24 cellular contexts compared by ENCODE assay signal in genomic region chr16:65376601-65377000, GRCh38.
"Had no signal": no experiment of that assay in that cellular context is flagged by ENCODE, and none has a peak within 500 bp of the region (broad histone marks: within the 10 kb centered on the region; RNA-seq: fewer than 3 reads in every experiment).

No MANE protein-coding gene starts in this region.

- H3K4me2 ChIP-seq: KMS-11 had no signal

- H3K4me3 ChIP-seq: MG63 had no signal

- H3K4me3 Mint-ChIP-seq: activated CD4-positive, alpha-beta memory T cell treated with anti-CD3 and anti-CD28 coated beads for 36 hours; activated CD4-positive, alpha-beta T cell treated with anti-CD3 and anti-CD28 coated beads, Interleukin-2, amount 10 ng/mL, durations not matched to agents 7 days and 5 days; activated naive CD8-positive, alpha-beta T cell; activated T-cell treated with anti-CD3 and anti-CD28 coated beads, Interleukin-2, amount 50 U/mL, for 4 hours; T-helper 17 cell had no signal

- FAIRE-seq: RCC 7860, TTC549 had no signal

- H3K27me3 ChIP-seq: brain microvascular endothelial cell, MG63 had no signal

- H3K4me1 Mint-ChIP-seq: activated CD4-positive, alpha-beta T cell treated with anti-CD3 and anti-CD28 coated beads, Interleukin-2, amount 10 ng/mL, durations not matched to agents 7 days and 5 days; T-helper 17 cell had no signal

- H3K36me3 ChIP-seq: brain microvascular endothelial cell, MG63 had no signal

- H3K9me3 Mint-ChIP-seq: activated CD4-positive, alpha-beta T cell treated with anti-CD3 and anti-CD28 coated beads, Interleukin-2, amount 10 ng/mL, durations not matched to agents 7 days and 5 days had no signal

- H3K36me3 Mint-ChIP-seq: activated CD4-positive, alpha-beta memory T cell treated with anti-CD3 and anti-CD28 coated beads for 36 hours; activated naive CD8-positive, alpha-beta T cell had no signal

- H3K27ac Mint-ChIP-seq: activated CD4-positive, alpha-beta memory T cell treated with anti-CD3 and anti-CD28 coated beads for 36 hours; activated CD4-positive, alpha-beta T cell treated with anti-CD3 and anti-CD28 coated beads, Interleukin-2, amount 10 ng/mL, durations not matched to agents 7 days and 5 days; activated naive CD8-positive, alpha-beta T cell; T-helper 17 cell had no signal

- H3K9me3 ChIP-seq: MG63 had no signal

- H3K27me3 Mint-ChIP-seq: activated CD4-positive, alpha-beta memory T cell treated with anti-CD3 and anti-CD28 coated beads for 36 hours; activated CD4-positive, alpha-beta T cell treated with anti-CD3 and anti-CD28 coated beads, Interleukin-2, amount 10 ng/mL, durations not matched to agents 7 days and 5 days; activated naive CD8-positive, alpha-beta T cell; T-helper 17 cell had no signal

- ATAC-seq: activated T-cell treated with anti-CD3 and anti-CD28 coated beads, Interleukin-2, amount 50 U/mL, for 4 hours; T-helper 17 cell had no signal

- DNase-seq: activated CD4-positive, alpha-beta memory T cell treated with anti-CD3 and anti-CD28 coated beads for 36 hours; activated CD4-positive, alpha-beta T cell treated with anti-CD3 and anti-CD28 coated beads, Interleukin-2, amount 10 ng/mL, durations not matched to agents 7 days and 5 days; activated CD4-positive, CD25-positive, alpha-beta regulatory T cell; activated CD8-positive, alpha-beta memory T cell treated with anti-CD3 and anti-CD28 coated beads for 24 hours; activated effector memory CD4-positive, alpha-beta T cell treated with anti-CD3 and anti-CD28 coated beads, Interleukin-2, amount 50 U/mL, for 16 hours; activated naive CD4-positive, alpha-beta T cell treated with Interleukin-2 at 50 U/mL for 16 hours; activated T-cell treated with anti-CD3 and anti-CD28 coated beads, Interleukin-2, amount 50 U/mL, for 4 hours; brain microvascular endothelial cell; caudate nucleus; MG63; NCI-H1105 treated with DMSO at 0.1 percent for 48 hours; NCI-H1436 treated with DMSO at 0.1 percent for 48 hours; NCI-H187; NCI-H2081; NCI-H510A treated with DMSO at 0.1 percent for 48 hours; NCI-H69; SHP77 treated with DMSO at 0.1 percent for 48 hours; T-helper 17 cell; T1000 had no signal

- H3K27ac ChIP-seq: brain microvascular endothelial cell, KMS-11, VCaP had no signal

- H3K9ac ChIP-seq: KMS-11 had no signal
